9 cellular contexts compared by ENCODE assay signal in genomic region chr12:53352331-53353258, GRCh38. TPM values are rescaled to one million over a fixed set of nuclear protein-coding genes. Genes with fewer than 3 reads are reported as not detected.
DNase-seq lines count a peak whose midpoint lies in the region; ATAC-seq, FAIRE-seq and TF ChIP-seq lines count a peak whose summit lies in the region.
"Had no signal": no experiment of that assay in that cellular context is flagged by ENCODE, and none has a peak within 500 bp of the region (broad histone marks: within the 10 kb centered on the region; RNA-seq: fewer than 3 reads in every experiment).

No MANE protein-coding gene starts in this region.

- H3K27me3 Mint-ChIP-seq in activated naive CD8-positive, alpha-beta T cell treated with anti-CD3 and anti-CD28 coated beads for 36 hours, result no peaks in the 10 kb centered on the region

- intact Hi-C loops in prostate gland (cut with DNase I) (loop anchor here (1.0 to 2.0 kb wide), 2 partner anchors 69 to 156 kb away; no protein-coding TSS in a partner anchor), aorta (cut with DNase I) (loop anchor here (1.0 to 5.0 kb wide), 3 partner anchors 69 to 156 kb away; partner anchors contain the start of gene NPFF (in 1 of the 2))

- H4K20me1 ChIP-seq in SU-DHL-6 (ENCODE audit: low read depth, low read length), result no peaks in the 10 kb centered on the region

- H3K4me2 ChIP-seq in SU-DHL-6 (ENCODE audit: low read depth, low read length, poor library complexity, severe bottlenecking), result no peak overlapping the region

- TF ChIP-seq CTCF in SU-DHL-6 (IDR thresholded peaks at IDR 0.05; ENCODE audit: insufficient read depth, low read length, poor library complexity, severe bottlenecking) (peak; percentile 70), cardiac muscle cell (IDR thresholded peaks at IDR 0.05; ENCODE audit: low read depth, low read length) (peak; percentile 84), prostate gland (IDR thresholded peaks at IDR 0.05) (peak; percentile 77 to 98 (median 94))

- DNase-seq in DMS153 treated with DMSO at 0.1 percent for 48 hours (lab: John Stamatoyannopoulos, UW; ENCODE audit: unreplicated experiment) (peak; percentile 59), H54 (ENCODE audit: insufficient read length, low spot score) (peak; percentile 57), NCI-H1436 (lab: John Stamatoyannopoulos, UW) (peak; percentile 84), cardiac muscle cell (ENCODE audit: low read depth in 1 of 2, low spot score in 1 of 2) (peak; percentile 91 to 93), prostate gland (ENCODE audit: low spot score) (peak; percentile 89), aorta (peak; percentile 86 to 87)
- DNase-seq in activated naive CD8-positive, alpha-beta T cell treated with anti-CD3 and anti-CD28 coated beads for 36 hours, result peak; percentile 79

- H3K4me3 ChIP-seq in SU-DHL-6 (ENCODE audit: insufficient read depth, low read length, poor library complexity, severe bottlenecking) (no peak overlapping the region), cardiac muscle cell (no peak overlapping the region), prostate gland (no peak overlapping the region), aorta (ENCODE audit: low read length in 2 of 2) (no peak overlapping the region)

- H3K36me3 ChIP-seq in SU-DHL-6 (ENCODE audit: low read length) (no peaks in the 10 kb centered on the region), cardiac muscle cell (no peaks in the 10 kb centered on the region), prostate gland (no peaks in the 10 kb centered on the region), aorta (ENCODE audit: control insufficient read depth in 1 of 2, insufficient read depth in 2 of 2, low read length in 1 of 2) (no peaks in the 10 kb centered on the region)

- H3K9me3 Mint-ChIP-seq in activated naive CD8-positive, alpha-beta T cell treated with anti-CD3 and anti-CD28 coated beads for 36 hours, result no peaks in the 10 kb centered on the region

- FAIRE-seq in H54 (lab: Jason Lieb, UNC), result peak; percentile 72
- FAIRE-seq: endometrium had no signal

- ATAC-seq in aorta (ENCODE audit: low FRiP score), result peak; percentile 96

- no peaks in the 10 kb centered on the region for H3K4me1 ChIP-seq in cardiac muscle cell (ENCODE audit: low read depth)
- H3K4me1 ChIP-seq in prostate gland (replicated peaks), result no peaks in the 10 kb centered on the region
- no peaks in the 10 kb centered on the region for H3K4me1 ChIP-seq in aorta (ENCODE audit: control insufficient read depth in 1 of 2, insufficient read depth in 2 of 2, low read length in 2 of 2)

- H3K79me2 ChIP-seq in SU-DHL-6 (ENCODE audit: insufficient read depth, low read length), result no peaks in the 10 kb centered on the region

- 63% methylated on average over 22 of the region's 22 CpGs for WGBS in prostate gland
- 57 to 61% methylated on average over 22 of the region's 22 CpGs for WGBS in aorta, 2 donors

- H3K27me3 ChIP-seq in SU-DHL-6 (ENCODE audit: low read length) (no peaks in the 10 kb centered on the region), cardiac muscle cell (no peaks in the 10 kb centered on the region), prostate gland (replicated peaks; ENCODE audit: insufficient read depth) (no peaks in the 10 kb centered on the region), aorta (ENCODE audit: control insufficient read depth in 1 of 2, insufficient read depth in 2 of 2, low read length in 1 of 2) (no peaks in the 10 kb centered on the region)

- no peak overlapping the region for H3K9ac ChIP-seq in SU-DHL-6 (ENCODE audit: low read length)

- H2AFZ ChIP-seq in SU-DHL-6 (ENCODE audit: low read depth, low read length, severe bottlenecking), result peak overlapping the region; percentile 57

- H3K9me3 ChIP-seq in SU-DHL-6 (ENCODE audit: insufficient read depth, low read length) (no peaks in the 10 kb centered on the region), cardiac muscle cell (ENCODE audit: low read depth) (no peaks in the 10 kb centered on the region), prostate gland (no peaks in the 10 kb centered on the region), aorta (ENCODE audit: control insufficient read depth, low read length) (no peaks in the 10 kb centered on the region)

- no peaks in the 10 kb centered on the region for H3F3A ChIP-seq in SU-DHL-6 (ENCODE audit: insufficient read depth)

- H3K36me3 Mint-ChIP-seq in activated naive CD8-positive, alpha-beta T cell treated with anti-CD3 and anti-CD28 coated beads for 36 hours, result no peaks in the 10 kb centered on the region

- no peak for TF ChIP-seq POLR2A in H54 (IDR thresholded peaks at IDR 0.05; ENCODE audit: low read depth, low read length)
- TF ChIP-seq POLR2A in prostate gland (IDR thresholded peaks at IDR 0.05), result no peak

- H3K27ac ChIP-seq in SU-DHL-6 (ENCODE audit: low read depth, low read length), result no peak overlapping the region
- no peak overlapping the region for H3K27ac ChIP-seq in cardiac muscle cell
- H3K27ac ChIP-seq in prostate gland, result no peak overlapping the region
- H3K27ac ChIP-seq in aorta (ENCODE audit: low read depth in 1 of 2, low read length in 2 of 2), result no peak overlapping the region

- peaks cover 9% of the 10 kb centered on the region for H3K4me1 Mint-ChIP-seq in activated naive CD8-positive, alpha-beta T cell treated with anti-CD3 and anti-CD28 coated beads for 36 hours

- no peak overlapping the region for H3K4me3 Mint-ChIP-seq in activated naive CD8-positive, alpha-beta T cell treated with anti-CD3 and anti-CD28 coated beads for 36 hours

- no peak overlapping the region for H3K27ac Mint-ChIP-seq in activated naive CD8-positive, alpha-beta T cell treated with anti-CD3 and anti-CD28 coated beads for 36 hours

- H3K9me2 ChIP-seq in SU-DHL-6 (replicated peaks; ENCODE audit: insufficient read depth, low read length), result no peaks in the 10 kb centered on the region

RNA-seq across cellular contexts. Expression of gene SP7, which starts 16.4 kb away (rescaled TPM):
- not detected for total RNA-seq in activated naive CD8-positive, alpha-beta T cell treated with anti-CD3 and anti-CD28 coated beads for 36 hours
- total RNA-seq in cardiac muscle cell, result 0.14 and 0.39 TPM in 2 replicates
- polyA plus RNA-seq in cardiac muscle cell, result 0.45 TPM in 1 of 2 replicates, not detected in the other
- not detected for total RNA-seq in prostate gland
- under 1 TPM in 1 of 2 donors, not detected in 1; 0.33 TPM for total RNA-seq in aorta
- not detected for polyA plus RNA-seq in aorta

RNA-seq across cellular contexts. Expression of gene SP1, which starts 27.4 kb away (rescaled TPM):
- 10 to 100 TPM; 65.8 to 68.1 TPM for total RNA-seq in activated naive CD8-positive, alpha-beta T cell treated with anti-CD3 and anti-CD28 coated beads for 36 hours
- total RNA-seq in cardiac muscle cell (43.7 and 53.0 TPM in 2 replicates), prostate gland (10 to 100 TPM; 60.1 to 84.5 TPM), aorta (10 to 100 TPM; 63.3 to 83.1 TPM)
- polyA plus RNA-seq in cardiac muscle cell (11.4 and 12.9 TPM in 2 replicates), aorta (10 to 100 TPM in 1 of 2 donors, 1 to 10 TPM in 1; 7.4 to 17.3 TPM)

RNA-seq across cellular contexts. Expression of gene AAAS, which starts 31.2 kb away (rescaled TPM):
- 10 to 100 TPM; 79.9 to 86.4 TPM for total RNA-seq in activated naive CD8-positive, alpha-beta T cell treated with anti-CD3 and anti-CD28 coated beads for 36 hours
- total RNA-seq in cardiac muscle cell (117 and 119 TPM in 2 replicates), prostate gland (10 to 100 TPM; 50.7 to 79.3 TPM), aorta (10 to 100 TPM; 33.3 to 45.3 TPM)
- polyA plus RNA-seq in cardiac muscle cell (138 and 140 TPM in 2 replicates), aorta (100 to 1,000 TPM in 1 of 2 donors, 10 to 100 TPM in 1; 15.3 to 109 TPM)

RNA-seq across cellular contexts. Expression of gene MYG1, which starts 53.1 kb away (rescaled TPM):
- 10 to 100 TPM; 73.4 to 79.7 TPM for total RNA-seq in activated naive CD8-positive, alpha-beta T cell treated with anti-CD3 and anti-CD28 coated beads for 36 hours
- total RNA-seq in cardiac muscle cell (69.5 and 71.0 TPM in 2 replicates), prostate gland (10 to 100 TPM; 48.1 to 75.4 TPM), aorta (10 to 100 TPM; 32.7 to 43.6 TPM)
- polyA plus RNA-seq in cardiac muscle cell (73.3 and 75.4 TPM in 2 replicates), aorta (100 to 1,000 TPM in 1 of 2 donors, 10 to 100 TPM in 1; 38.6 to 112 TPM)

RNA-seq across cellular contexts. Expression of gene PFDN5, which starts 57.3 kb away (rescaled TPM):
- total RNA-seq in activated naive CD8-positive, alpha-beta T cell treated with anti-CD3 and anti-CD28 coated beads for 36 hours, result 100 to 1,000 TPM; 309 to 321 TPM
- total RNA-seq in cardiac muscle cell (435 and 511 TPM in 2 replicates), prostate gland (100 to 1,000 TPM; 552 to 673 TPM), aorta (100 to 1,000 TPM; 386 to 452 TPM)
- polyA plus RNA-seq in cardiac muscle cell (548 and 553 TPM in 2 replicates), aorta (1,000 to 10,000 TPM; 1,642 to 3,916 TPM)
